Comparison of ENCODE assay signal across 1 cellular context in genomic region chr16:11280616-11281522, GRCh38.
TF ChIP-seq lines count a peak whose summit lies in the region.

PRM1 (minus strand) TSS chr16:11281330; CDS start chr16:11281238, 92 bp downstream.

TF ChIP-seq in HepG2, 621 proteins besides CTCF, POLR2A, EP300 and RAD21 (continued from another document and continues in another):
- TF ChIP-seq ZNF687 (CRISPR knock-in tag; IDR thresholded peaks at IDR 0.05) (peak; percentile 76), ZNF407 (CRISPR knock-in tag; IDR thresholded peaks at IDR 0.05; ENCODE audit: not compliant biosample characterization) (peak; percentile 72), TERF1 (CRISPR knock-in tag; IDR thresholded peaks at IDR 0.05) (no peak), DPF2 (CRISPR knock-in tag; IDR thresholded peaks at IDR 0.05; ENCODE audit: borderline replicate concordance, low read depth) (0 out of 2 replicates have a peak, but pooled peaks have one; percentile 13), HNRNPL (IDR thresholded peaks at IDR 0.05; ENCODE audit: low read depth, low read length) (peak; percentile 65; the same call in 1 of the 2 replicates), IRF9 (CRISPR knock-in tag; IDR thresholded peaks at IDR 0.05; ENCODE audit: borderline replicate concordance) (0 out of 2 replicates have a peak, but pooled peaks have one; percentile 48), RNF2 (conservative IDR thresholded peaks at IDR 0.05; ENCODE audit: low read depth) (no peak), AGO1 (IDR thresholded peaks at IDR 0.05; ENCODE audit: low read depth, low read length, poor library complexity, severe bottlenecking) (peak; percentile 71), YY1 (IDR thresholded peaks at IDR 0.05; ENCODE audit: insufficient read depth, insufficient replicate concordance, low read depth, low read length) (no peak), ZBTB4 (CRISPR knock-in tag; IDR thresholded peaks at IDR 0.05; ENCODE audit: borderline replicate concordance) (0 out of 2 replicates have a peak, but pooled peaks have one; percentile 2), ZBTB39 (CRISPR knock-in tag; IDR thresholded peaks at IDR 0.05) (0 out of 2 replicates have a peak, but pooled peaks have one; percentile 45), ZBTB46 (CRISPR knock-in tag; IDR thresholded peaks at IDR 0.05; ENCODE audit: borderline replicate concordance) (peak; percentile 18; the same call in 1 of the 2 replicates), SOX13 (IDR thresholded peaks at IDR 0.05) (no peak), SOX13 (CRISPR knock-in tag; conservative IDR thresholded peaks at IDR 0.05 in 1 of 2, IDR thresholded peaks at IDR 0.05 in 1 of 2) (no peak), ZNF333 (CRISPR knock-in tag; IDR thresholded peaks at IDR 0.05; ENCODE audit: borderline replicate concordance) (peak; percentile 42; the same call in 1 of the 2 replicates), ZFP36 (IDR thresholded peaks at IDR 0.05; ENCODE audit: borderline replicate concordance, low read depth, low read length, partially characterized antibody) (no peak), ZFP90 (CRISPR knock-in tag; IDR thresholded peaks at IDR 0.05; ENCODE audit: borderline replicate concordance) (0 out of 2 replicates have a peak, but pooled peaks have one; percentile 31), ZNF546 (CRISPR knock-in tag; conservative IDR thresholded peaks at IDR 0.05) (0 out of 2 replicates have a peak, but pooled peaks have one; percentile 19), PAWR (CRISPR knock-in tag; IDR thresholded peaks at IDR 0.05; ENCODE audit: borderline replicate concordance) (0 out of 2 replicates have a peak, but pooled peaks have one; percentile 81), ZFY (CRISPR knock-in tag; IDR thresholded peaks at IDR 0.05) (peak; percentile 36; the same call in 1 of the 2 replicates), ZNF138 (CRISPR knock-in tag; IDR thresholded peaks at IDR 0.05; ENCODE audit: low read depth) (no peak), ZKSCAN5 (CRISPR knock-in tag; IDR thresholded peaks at IDR 0.05) (0 out of 2 replicates have a peak, but pooled peaks have one; percentile 26), ZNF230 (CRISPR knock-in tag; IDR thresholded peaks at IDR 0.05) (0 out of 2 replicates have a peak, but pooled peaks have one; percentile 64), ZNF543 (CRISPR knock-in tag; IDR thresholded peaks at IDR 0.05) (0 out of 2 replicates have a peak, but pooled peaks have one; percentile 13), MEIS2 (CRISPR knock-in tag; IDR thresholded peaks at IDR 0.05) (0 out of 2 replicates have a peak, but pooled peaks have one; percentile 26), ZNF652 (CRISPR knock-in tag; IDR thresholded peaks at IDR 0.05; ENCODE audit: borderline replicate concordance, low read depth) (no peak), E2F2 (CRISPR knock-in tag; IDR thresholded peaks at IDR 0.05; ENCODE audit: borderline replicate concordance) (0 out of 2 replicates have a peak, but pooled peaks have one; percentile 37), AGO2 (optimal IDR thresholded peaks at IDR 0.05; ENCODE audit: low read depth, low read length) (peak; percentile 35), TBX2 (CRISPR knock-in tag; IDR thresholded peaks at IDR 0.05; ENCODE audit: borderline replicate concordance) (peak; percentile 6; the same call in 1 of the 2 replicates)
